In the genomic region with DNA sequence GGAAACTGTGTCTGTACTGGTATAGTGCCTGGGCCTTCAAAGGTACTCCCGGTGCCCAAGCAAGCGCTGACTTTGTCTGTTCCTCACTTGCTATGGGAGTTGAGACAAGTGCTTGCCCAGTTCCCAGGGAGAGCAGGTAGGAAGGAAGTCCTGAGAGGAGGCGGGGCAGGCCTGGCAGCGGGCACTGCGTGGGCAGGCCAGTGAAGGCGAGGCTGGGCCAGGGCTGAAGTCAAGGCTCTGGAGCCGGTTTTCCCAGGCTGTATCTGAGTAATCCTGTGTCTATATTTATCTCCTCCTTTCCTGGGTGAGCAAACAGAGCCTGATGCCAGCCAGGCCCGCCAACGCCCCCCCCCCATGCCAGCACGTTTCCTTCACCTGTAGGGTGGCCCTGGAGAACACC, we compare ENCODE assay signal across 12 cellular contexts. TPM values are rescaled to one million over a fixed set of nuclear protein-coding genes. Genes with fewer than 3 reads are reported as not detected.
DNase-seq lines count a peak whose midpoint lies in the region; ATAC-seq and TF ChIP-seq lines count a peak whose summit lies in the region.
"Had no signal": no experiment of that assay in that cellular context is flagged by ENCODE, and none has a peak within 500 bp of the region (broad histone marks: within the 10 kb centered on the region; RNA-seq: fewer than 3 reads in every experiment).

No MANE protein-coding gene starts in this region.

- no peaks in the 10 kb centered on the region for H4K20me1 ChIP-seq in SK-N-SH (ENCODE audit: insufficient read depth)

- H3K4me3 ChIP-seq in SK-N-SH (ENCODE audit: low read depth in 2 of 2, low read length in 1 of 2) (no peak overlapping the region), duodenal mucosa (ENCODE audit: low read depth in 1 of 2, low read length in 2 of 2) (no peak overlapping the region), uterus (no peak overlapping the region)

- H3K27ac ChIP-seq in SK-N-SH (ENCODE audit: low read depth in 2 of 2, low read length in 1 of 2) (no peak overlapping the region; a peak in 1 of 4 replicates), duodenal mucosa (ENCODE audit: low read depth, low read length) (peak overlapping the region; percentile 67), uterus (peak overlapping the region; percentile 32 to 38)

- H3K4me1 ChIP-seq in SK-N-SH (ENCODE audit: control insufficient read depth in 1 of 2, insufficient read depth in 2 of 2, low read depth in 1 of 2, low read length in 1 of 2) (peaks cover 22 to 80% of the 10 kb centered on the region in 2 experiments), duodenal mucosa (ENCODE audit: control insufficient read depth in 1 of 2, insufficient read depth in 2 of 2, low read length in 2 of 2) (peaks cover 41 to 52% of the 10 kb centered on the region in 2 donors), uterus (peaks cover 0 to 19% of the 10 kb centered on the region in 2 donors)

- TF ChIP-seq CTCF in SK-N-SH (IDR thresholded peaks at IDR 0.05) (no peak), uterus (IDR thresholded peaks at IDR 0.05) (no peak)

- TF ChIP-seq EP300 in SK-N-SH (IDR thresholded peaks at IDR 0.05; ENCODE audit: borderline replicate concordance in 1 of 2, low read depth in 1 of 2, low read length in 1 of 2): no peak

- H3K27me3 ChIP-seq in SK-N-SH (ENCODE audit: insufficient read depth) (no peaks in the 10 kb centered on the region), duodenal mucosa (ENCODE audit: control insufficient read depth in 1 of 2, insufficient read depth in 2 of 2, low read length in 2 of 2) (peaks cover 5 to 14% of the 10 kb centered on the region in 2 donors), uterus (no peaks in the 10 kb centered on the region)

- H3F3A ChIP-seq in SK-N-SH (replicated peaks; ENCODE audit: insufficient read depth): peaks cover 7% of the 10 kb centered on the region

- no peak for TF ChIP-seq RAD21 in SK-N-SH (IDR thresholded peaks at IDR 0.05; ENCODE audit: low read length)

- H3K9me3 ChIP-seq in SK-N-SH (no peaks in the 10 kb centered on the region), duodenal mucosa (ENCODE audit: control insufficient read depth in 1 of 2, low read length in 2 of 2) (no peaks in the 10 kb centered on the region), uterus (no peaks in the 10 kb centered on the region)

- TF ChIP-seq POLR2A in uterus (IDR thresholded peaks at IDR 0.05): no peak

- CTCF ChIA-PET in SK-N-SH (lab: Yijun Ruan, JAX): interaction anchor here (1.5 to 3.5 kb wide), 4 partner anchors 10 to 68 kb away, joined by 4 to 18 read pairs (median 8); no protein-coding TSS in a partner anchor

- H2AFZ ChIP-seq in SK-N-SH (ENCODE audit: low read depth): no peak overlapping the region

- peak overlapping the region; percentile 30; the same call in 1 of the 2 replicates for H3K4me2 ChIP-seq in SK-N-SH

- H3K9me2 ChIP-seq in SK-N-SH: no peaks in the 10 kb centered on the region

- H3K79me2 ChIP-seq in SK-N-SH (ENCODE audit: insufficient read depth): no peaks in the 10 kb centered on the region

- POLR2A ChIA-PET in SK-N-SH (lab: Yijun Ruan, JAX): no interaction called here

- WGBS in SK-N-SH (ENCODE audit: low lambda C conversion rate): 75% methylated on average over 7 of the region's 10 CpGs

- intact Hi-C loops in uterus (cut with DNase I; ENCODE audit: low total_unique reads): no loop called here

- no peaks in the 10 kb centered on the region for H3K36me3 ChIP-seq in SK-N-SH (replicated peaks in 1 of 2; ENCODE audit: control insufficient read depth in 1 of 2, insufficient read depth in 2 of 2, low read length in 1 of 2)
- H3K36me3 ChIP-seq in duodenal mucosa (ENCODE audit: control insufficient read depth in 1 of 2, insufficient read depth in 2 of 2, low read length in 2 of 2): no peaks in the 10 kb centered on the region
- H3K36me3 ChIP-seq in uterus: no peaks in the 10 kb centered on the region

- ATAC-seq in SK-N-SH treated with all-trans-retinoic acid at 6 μM for 48 hours (no peak), GM19397 (IDR thresholded peaks at IDR 0.05; ENCODE audit: unreplicated experiment) (no peak)

- H3K9ac ChIP-seq in SK-N-SH: no peak overlapping the region
- peak overlapping the region; percentile 56 to 57 for H3K9ac ChIP-seq in duodenal mucosa (ENCODE audit: low read depth in 1 of 2, low read length in 2 of 2)

- no peak for DNase-seq in SK-N-SH
- DNase-seq in mucosa of gallbladder (ENCODE audit: low spot score): peak; percentile 89
- DNase-seq in uterus: peak; percentile 52 to 64
- DNase-seq in activated CD4-positive, alpha-beta T cell treated with anti-CD3 and anti-CD28 coated beads for 1 hour: no peak
- no peak for DNase-seq in stimulated activated CD4-positive, alpha-beta T cell treated with anti-CD3 and anti-CD28 coated beads, Interleukin-4, amount 100 ng/mL, for 4 hours
- DNase-seq: activated T-cell treated with anti-CD3 and anti-CD28 coated beads, Interleukin-2, amount 50 U/mL, for 24 hours; IMR-90; NCI-H2227 treated with DMSO at 0.1 percent for 48 hours; retina had no signal

TF ChIP-seq in SK-N-SH, 30 proteins besides CTCF, POLR2A, EP300 and RAD21 (continues in another document):
- TF ChIP-seq TCF12 (IDR thresholded peaks at IDR 0.05): no peak
- TF ChIP-seq FOXM1 (IDR thresholded peaks at IDR 0.05; ENCODE audit: low read depth): no peak
- no peak for TF ChIP-seq CHD2 (IDR thresholded peaks at IDR 0.05; ENCODE audit: low read length, partially characterized antibody)
- no peak for TF ChIP-seq RXRA (IDR thresholded peaks at IDR 0.05; ENCODE audit: borderline replicate concordance, low read depth)
- no peak for TF ChIP-seq NRF1 (IDR thresholded peaks at IDR 0.05; ENCODE audit: low read depth, low read length)
- TF ChIP-seq YY1 (IDR thresholded peaks at IDR 0.05; ENCODE audit: low read depth): no peak
- TF ChIP-seq JUND (IDR thresholded peaks at IDR 0.05): no peak
- TF ChIP-seq, protein P1, sequence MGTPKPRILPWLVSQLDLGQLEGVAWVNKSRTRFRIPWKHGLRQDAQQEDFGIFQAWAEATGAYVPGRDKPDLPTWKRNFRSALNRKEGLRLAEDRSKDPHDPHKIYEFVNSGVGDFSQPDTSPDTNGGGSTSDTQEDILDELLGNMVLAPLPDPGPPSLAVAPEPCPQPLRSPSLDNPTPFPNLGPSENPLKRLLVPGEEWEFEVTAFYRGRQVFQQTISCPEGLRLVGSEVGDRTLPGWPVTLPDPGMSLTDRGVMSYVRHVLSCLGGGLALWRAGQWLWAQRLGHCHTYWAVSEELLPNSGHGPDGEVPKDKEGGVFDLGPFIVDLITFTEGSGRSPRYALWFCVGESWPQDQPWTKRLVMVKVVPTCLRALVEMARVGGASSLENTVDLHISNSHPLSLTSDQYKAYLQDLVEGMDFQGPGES (IDR thresholded peaks at IDR 0.05; ENCODE audit: low read depth, low read length): no peak
- TF ChIP-seq ELF1 (IDR thresholded peaks at IDR 0.05): no peak
- TF ChIP-seq, protein P2, sequence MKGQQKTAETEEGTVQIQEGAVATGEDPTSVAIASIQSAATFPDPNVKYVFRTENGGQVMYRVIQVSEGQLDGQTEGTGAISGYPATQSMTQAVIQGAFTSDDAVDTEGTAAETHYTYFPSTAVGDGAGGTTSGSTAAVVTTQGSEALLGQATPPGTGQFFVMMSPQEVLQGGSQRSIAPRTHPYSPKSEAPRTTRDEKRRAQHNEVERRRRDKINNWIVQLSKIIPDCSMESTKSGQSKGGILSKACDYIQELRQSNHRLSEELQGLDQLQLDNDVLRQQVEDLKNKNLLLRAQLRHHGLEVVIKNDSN (IDR thresholded peaks at IDR 0.05; ENCODE audit: borderline replicate concordance, low read depth): no peak
- TF ChIP-seq RCOR1 (IDR thresholded peaks at IDR 0.05; ENCODE audit: low read length): no peak
- no peak for TF ChIP-seq GATA2 (CRISPR knock-in tag; IDR thresholded peaks at IDR 0.05)
- no peak for TF ChIP-seq NFIC (IDR thresholded peaks at IDR 0.05; ENCODE audit: borderline replicate concordance)
- TF ChIP-seq EZH2phosphoT487 (IDR thresholded peaks at IDR 0.05; ENCODE audit: borderline replicate concordance, low read depth): no peak

TF ChIP-seq in SK-N-SH treated with all-trans-retinoic acid at 6 μM for 48 hours, 23 proteins besides CTCF, POLR2A, EP300 and RAD21:
- TF ChIP-seq BACH2 (CRISPR knock-in tag; IDR thresholded peaks at IDR 0.05; ENCODE audit: borderline replicate concordance) (no peak), PPARA (CRISPR knock-in tag; IDR thresholded peaks at IDR 0.05; ENCODE audit: borderline replicate concordance) (no peak), ZC3H10 (CRISPR knock-in tag; IDR thresholded peaks at IDR 0.05) (no peak), RARB (CRISPR knock-in tag; IDR thresholded peaks at IDR 0.05) (no peak)
TF ChIP-seq in SK-N-SH treated with all-trans-retinoic acid at 6 μM for 48 hours: peak in this region for 0.

RNA-seq across cellular contexts. Expression of a gene that starts 15.9 kb away (rescaled TPM):
- polyA plus RNA-seq in SK-N-SH (2012; rRNA removed): 0.97 and 1.7 TPM in 2 replicates
- 0.77 and 0.84 TPM in 2 replicates for polyA plus RNA-seq in SK-N-SH (2012; cell fraction: cytosol; rRNA removed)
- polyA plus RNA-seq in SK-N-SH (2012; cell fraction: nucleus; rRNA removed): 0.75 and 1.2 TPM in 2 replicates
- total RNA-seq in mucosa of gallbladder: 0.83 TPM
- 1 to 10 TPM in 2 of 4 donors, not detected in 2; 1.6 to 3.7 TPM for total RNA-seq in uterus
- total RNA-seq: IMR-90 had no signal

Comparison
In these comparisons a context has a peak if more than half of its experiments do, and no peak if none do; other contexts are left out.
1. DNase-seq: peak in mucosa of gallbladder (single experiment) and uterus (2 of 2); none in SK-N-SH (single experiment), activated CD4-positive, alpha-beta T cell treated with anti-CD3 and anti-CD28 coated beads for 1 hour (single experiment) and stimulated activated CD4-positive, alpha-beta T cell treated with anti-CD3 and anti-CD28 coated beads, Interleukin-4, amount 100 ng/mL, for 4 hours (0 of 2).
2. H3K27ac ChIP-seq: peak in duodenal mucosa (single experiment) and uterus (2 of 2); none in SK-N-SH (0 of 2).